Comparison of ENCODE assay signal across 20 cellular contexts in the genomic region with DNA sequence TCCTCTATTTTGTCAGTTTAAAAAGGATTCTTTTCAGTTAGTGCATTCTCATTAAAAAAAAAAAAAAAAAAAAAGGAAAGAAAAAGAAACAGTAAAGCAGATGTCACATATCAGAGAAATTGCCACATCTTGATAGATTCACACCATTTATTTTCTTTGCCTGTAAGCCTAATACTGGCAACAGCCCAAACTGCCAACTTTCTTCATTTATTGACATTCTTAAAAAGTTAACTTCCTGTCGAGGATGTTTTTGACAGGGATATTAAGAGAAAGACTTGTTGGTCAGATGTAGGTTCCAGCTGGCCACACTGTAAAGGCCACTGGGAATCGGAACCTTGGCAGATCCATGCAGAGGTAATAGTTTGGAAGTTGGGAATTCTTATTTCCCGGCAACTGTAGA.
DNase-seq lines count a peak whose midpoint lies in the region; ATAC-seq and TF ChIP-seq lines count a peak whose summit lies in the region.
"Had no signal": no experiment of that assay in that cellular context is flagged by ENCODE, and none has a peak within 500 bp of the region (broad histone marks: within the 10 kb centered on the region; RNA-seq: fewer than 3 reads in every experiment).

No MANE protein-coding gene starts in this region.

- peaks cover 0 to 8% (median 2%) of the 10 kb centered on the region in 7 donors for H3K9me3 Mint-ChIP-seq in CD14-positive monocyte
- no peaks in the 10 kb centered on the region for H3K9me3 Mint-ChIP-seq in chondrocyte (ENCODE audit: low read depth)
- no peaks in the 10 kb centered on the region for H3K9me3 Mint-ChIP-seq in osteocyte (ENCODE audit: unreplicated experiment)

- TF ChIP-seq CTCF in CD14-positive monocyte (IDR thresholded peaks at IDR 0.05), result no peak
- no peak for TF ChIP-seq CTCF in chondrocyte (IDR thresholded peaks at IDR 0.05)
- TF ChIP-seq CTCF in fibroblast of villous mesenchyme (IDR thresholded peaks at IDR 0.05; ENCODE audit: insufficient read depth, low read depth, low read length), result no peak
- no peak for TF ChIP-seq CTCF in osteocyte (IDR thresholded peaks at IDR 0.05)

- H3K4me1 Mint-ChIP-seq in CD14-positive monocyte (peaks cover 62% of the 10 kb centered on the region), chondrocyte (ENCODE audit: low read depth) (peaks cover 48% of the 10 kb centered on the region), osteocyte (ENCODE audit: unreplicated experiment) (peaks cover 43% of the 10 kb centered on the region)

- ATAC-seq in GM21515 (IDR thresholded peaks at IDR 0.05; ENCODE audit: unreplicated experiment), result no peak
- ATAC-seq in HG03039 (IDR thresholded peaks at IDR 0.05; ENCODE audit: unreplicated experiment), result no peak
- ATAC-seq: HCT116, Panc1 had no signal

- H3K27ac Mint-ChIP-seq in CD14-positive monocyte, result peak overlapping the region in 5 of 7 donors; percentile 70 to 89 (median 87)
- H3K27ac Mint-ChIP-seq in chondrocyte (ENCODE audit: unreplicated experiment), result peak overlapping the region; percentile 47
- peak overlapping the region; percentile 68 for H3K27ac Mint-ChIP-seq in osteocyte (ENCODE audit: unreplicated experiment)
- H3K27ac Mint-ChIP-seq: B cell had no signal

- intact Hi-C loops in CD14-positive monocyte (cut with micrococcal nuclease), result loop anchor here (2.0 to 10.0 kb wide), 3 partner anchors 15 to 51 kb away; no protein-coding TSS in a partner anchor

- DNase-seq in CD14-positive monocyte (ENCODE audit: low spot score) (no peak), chondrocyte (ENCODE audit: low spot score) (no peak), fibroblast of villous mesenchyme (ENCODE audit: low read depth) (peak; percentile 45), osteocyte (ENCODE audit: extremely low spot score, unreplicated experiment) (no peak), SK-N-DZ (ENCODE audit: low spot score) (no peak)
- DNase-seq in activated T-cell treated with anti-CD3 and anti-CD28 coated beads, Interleukin-2, amount 50 U/mL, for 1 hour, result no peak
- DNase-seq: GOT3; IMR-90; NCI-H1105 treated with DMSO at 0.1 percent for 48 hours; NCI-H2029 treated with DMSO at 0.1 percent for 48 hours; NCI-H345; NCI-H524; NCI-H774; NK-92 treated with Interleukin-12 subunit alpha and Interleukin-12 subunit beta, amount 100 ng/mL, for 24 hours had no signal

- peaks cover 6 to 9% of the 10 kb centered on the region in 2 donors for H3K36me3 Mint-ChIP-seq in CD14-positive monocyte
- H3K36me3 Mint-ChIP-seq in chondrocyte (ENCODE audit: low read depth), result no peaks in the 10 kb centered on the region
- H3K36me3 Mint-ChIP-seq in osteocyte (ENCODE audit: unreplicated experiment), result no peaks in the 10 kb centered on the region

- H3K27me3 Mint-ChIP-seq in CD14-positive monocyte (ENCODE audit: low read depth in 3 of 3) (no peaks in the 10 kb centered on the region), chondrocyte (ENCODE audit: low read depth) (no peaks in the 10 kb centered on the region), osteocyte (ENCODE audit: unreplicated experiment) (no peaks in the 10 kb centered on the region)
- H3K27me3 Mint-ChIP-seq: B cell had no signal

- no peak overlapping the region for H3K4me3 ChIP-seq in fibroblast of villous mesenchyme (ENCODE audit: low read depth, low read length)
- H3K4me3 ChIP-seq: GM12878 had no signal

- H3K4me3 Mint-ChIP-seq in CD14-positive monocyte, result no peak overlapping the region
- H3K4me3 Mint-ChIP-seq in chondrocyte (ENCODE audit: unreplicated experiment), result no peak overlapping the region
- H3K4me3 Mint-ChIP-seq in osteocyte (ENCODE audit: unreplicated experiment), result no peak overlapping the region
- H3K4me3 Mint-ChIP-seq: B cell had no signal
